In the genomic region with DNA sequence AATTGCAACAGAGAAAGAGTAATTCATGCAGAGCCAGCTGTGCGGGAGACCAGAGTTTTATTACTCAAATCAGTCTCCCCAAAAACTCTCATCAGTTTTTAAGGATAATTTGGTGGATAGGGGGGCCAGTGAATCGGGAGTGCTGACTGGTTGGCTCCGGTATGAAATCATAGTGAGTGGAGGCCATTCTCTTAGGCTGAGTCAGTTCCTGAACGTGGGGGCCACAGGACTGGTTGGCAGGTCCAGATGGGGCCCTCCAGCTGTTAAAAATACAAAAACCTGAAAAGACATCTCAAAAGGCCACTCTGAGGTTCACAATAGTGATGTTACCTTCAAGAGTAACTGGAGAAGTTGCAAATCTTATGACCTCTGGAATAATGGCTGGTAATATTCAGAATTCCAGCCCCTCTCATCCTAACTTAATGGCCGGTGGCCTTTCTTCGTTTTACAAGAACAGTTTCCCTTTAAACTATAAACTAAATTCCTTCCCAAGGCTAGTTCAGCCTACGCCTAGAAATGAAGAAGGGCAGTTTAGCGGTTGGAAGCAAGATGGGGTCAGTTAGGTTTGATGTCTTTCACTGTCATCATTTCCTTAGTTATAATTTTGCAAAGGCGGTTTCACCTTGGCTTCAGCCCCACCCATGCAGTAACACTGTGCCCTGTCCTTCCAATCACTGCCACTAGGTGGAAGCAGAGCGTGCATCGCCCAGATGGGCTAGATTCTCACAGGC, we compare ENCODE assay signal across 9 cellular contexts. TPM values are rescaled to one million over a fixed set of nuclear protein-coding genes. Genes with fewer than 3 reads are reported as not detected.
DNase-seq lines count a peak whose midpoint lies in the region; ATAC-seq and TF ChIP-seq lines count a peak whose summit lies in the region.
"Had no signal": no experiment of that assay in that cellular context is flagged by ENCODE, and none has a peak within 500 bp of the region (broad histone marks: within the 10 kb centered on the region; RNA-seq: fewer than 3 reads in every experiment).

No MANE protein-coding gene starts in this region.

- intact Hi-C loops in head of caudate nucleus (cut with DNase I): no loop called here
- intact Hi-C loops in posterior cingulate gyrus (cut with DNase I): loop anchor here (1.0 to 10.0 kb wide), 2 partner anchors 45 to 98 kb away; partner anchors contain the start of gene MICB
- intact Hi-C loops in uterus (cut with DNase I; ENCODE audit: low total_unique reads): no loop called here

- 0 out of 2 replicates have a peak, but pooled peaks cover 2% of the 10 kb centered on the region for H3F3A ChIP-seq in Loucy (ENCODE audit: low read depth)

- H2AFZ ChIP-seq in Loucy (ENCODE audit: low read length): 0 out of 2 replicates have a peak overlapping the region, but pooled peaks have one; percentile 65

- peaks cover 27% of the 10 kb centered on the region for H3K4me1 ChIP-seq in Loucy (ENCODE audit: insufficient read depth, low read length, poor library complexity, severe bottlenecking)
- peaks cover 6% of the 10 kb centered on the region in 2 donors for H3K4me1 ChIP-seq in uterus

- peak overlapping the region; percentile 70 for H3K4me2 ChIP-seq in Loucy (ENCODE audit: low read depth, low read length, poor library complexity, severe bottlenecking)

- no peak for TF ChIP-seq POLR2A in uterus (IDR thresholded peaks at IDR 0.05)

- DNase-seq in GM12864 (ENCODE audit: low read depth): peak; percentile 49
- DNase-seq in SKM-1 (lab: John Stamatoyannopoulos, UW; ENCODE audit: unreplicated experiment): peak; percentile 41
- DNase-seq in activated naive CD4-positive, alpha-beta T cell treated with anti-CD3 and anti-CD28 coated beads, Interleukin-2, amount 50 U/mL, for 16 hours: peak; percentile 86
- peak; percentile 46 to 93 (median 86) for DNase-seq in head of caudate nucleus
- DNase-seq in posterior cingulate gyrus: peak; percentile 58 to 96 (median 83)
- DNase-seq in uterus: peak; percentile 84 to 86

- no peaks in the 10 kb centered on the region for H3K36me3 ChIP-seq in Loucy (ENCODE audit: insufficient read depth, low read length)
- no peaks in the 10 kb centered on the region for H3K36me3 ChIP-seq in uterus

- peak overlapping the region; percentile 49 for H3K9ac ChIP-seq in Loucy (ENCODE audit: low read depth, low read length, poor library complexity, severe bottlenecking)

- H3K9me3 ChIP-seq in Loucy (ENCODE audit: insufficient read depth, low read depth, low read length): no peaks in the 10 kb centered on the region
- H3K9me3 ChIP-seq in uterus: no peaks in the 10 kb centered on the region

- H3K27ac ChIP-seq in uterus: peak overlapping the region in 1 of 2 donors; percentile 45
- H3K27ac ChIP-seq: skin epidermis had no signal

- TF ChIP-seq CTCF in GM12864 (IDR thresholded peaks at IDR 0.05; ENCODE audit: low read depth, low read length, missing control alignments): peak; percentile 82
- peak; percentile 80 for TF ChIP-seq CTCF in Loucy (conservative IDR thresholded peaks at IDR 0.05; ENCODE audit: low read length)
- TF ChIP-seq CTCF in uterus (IDR thresholded peaks at IDR 0.05): peak; percentile 86 to 94 (median 90)

- H3K9me2 ChIP-seq in Loucy (replicated peaks; ENCODE audit: low read depth, low read length): no peaks in the 10 kb centered on the region

- H4K20me1 ChIP-seq in Loucy (ENCODE audit: insufficient read depth, low read length, poor library complexity, severe bottlenecking): peaks cover 3% of the 10 kb centered on the region

- ATAC-seq in GM21526 (IDR thresholded peaks at IDR 0.05; ENCODE audit: low FRiP score, unreplicated experiment): no peak

- peaks cover 26% of the 10 kb centered on the region; the same call in 1 of the 2 replicates for H3K79me2 ChIP-seq in Loucy (ENCODE audit: insufficient read depth, low read length)

- H3K27me3 ChIP-seq in Loucy (ENCODE audit: insufficient read depth, low read length, poor library complexity, severe bottlenecking): no peaks in the 10 kb centered on the region
- no peaks in the 10 kb centered on the region for H3K27me3 ChIP-seq in uterus

- H3K4me3 ChIP-seq in GM12864 (ENCODE audit: low read depth, low read length) (no peak overlapping the region), Loucy (ENCODE audit: low read length, poor library complexity, severe bottlenecking) (peak overlapping the region; percentile 54), uterus (no peak overlapping the region)
- H3K4me3 ChIP-seq: skin epidermis had no signal

RNA-seq across cellular contexts. Expression of gene MICA, which starts 6.8 kb away (rescaled TPM):
- total RNA-seq in uterus: 10 to 100 TPM in 3 of 4 donors, 1 to 10 TPM in 1; 9.1 to 31.7 (median 17.2) TPM

RNA-seq across cellular contexts. Expression of gene HLA-B, which starts 39.6 kb away (rescaled TPM):
- 1,000 to 10,000 TPM in 1 of 4 donors, 100 to 1,000 TPM in 3; 134 to 1,272 (median 737) TPM for total RNA-seq in uterus
